In the genomic region with DNA sequence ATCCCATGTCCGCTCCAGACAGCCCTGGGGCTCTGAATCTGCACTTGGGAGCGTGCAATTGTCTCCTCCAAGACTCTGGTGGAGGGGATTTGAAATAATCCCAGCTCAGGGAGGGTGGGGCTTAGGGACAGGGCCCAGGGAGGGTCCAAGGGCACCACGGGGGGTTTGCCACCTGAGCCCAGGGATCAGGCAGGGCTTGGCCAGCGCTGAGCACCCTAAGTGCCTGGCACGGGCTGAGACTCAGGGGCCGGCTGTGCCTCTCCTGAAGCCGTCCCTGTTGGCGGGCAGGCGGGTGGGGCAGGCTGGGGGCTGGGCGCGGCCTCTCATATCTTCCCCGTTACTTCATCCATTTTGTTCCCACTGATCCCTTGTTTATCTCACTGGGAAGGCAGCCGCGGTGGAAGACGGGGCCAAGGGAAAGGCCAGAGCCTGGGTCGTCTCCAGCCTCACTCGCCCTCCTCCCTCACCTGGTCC, we compare ENCODE assay signal across 22 cellular contexts. TPM values are rescaled to one million over a fixed set of nuclear protein-coding genes. Genes with fewer than 3 reads are reported as not detected.
DNase-seq lines count a peak whose midpoint lies in the region; ATAC-seq, FAIRE-seq and TF ChIP-seq lines count a peak whose summit lies in the region.
"Had no signal": no experiment of that assay in that cellular context is flagged by ENCODE, and none has a peak within 500 bp of the region (broad histone marks: within the 10 kb centered on the region; RNA-seq: fewer than 3 reads in every experiment).

No MANE protein-coding gene starts in this region.

- H4K20me1 ChIP-seq in GM23338 (replicated peaks; ENCODE audit: insufficient read depth) (no peaks in the 10 kb centered on the region), smooth muscle cell (ENCODE audit: low read depth) (no peaks in the 10 kb centered on the region)

- H3K4me3 Mint-ChIP-seq in GM23338 = no peak overlapping the region
- H3K4me3 Mint-ChIP-seq in activated T-cell treated with anti-CD3 and anti-CD28 coated beads, Interleukin-2, amount 50 U/mL, for 24 hours = no peak overlapping the region
- H3K4me3 Mint-ChIP-seq: stimulated activated naive B cell treated with anti-CD40 and anti-IgM and Interleukin-4, amounts not matched to agents 10 μg/mL and 1 μg/mL and 100 μg/mL, for 72 hours; T-cell had no signal

- H3K27me3 ChIP-seq in GM23338 (ENCODE audit: insufficient read depth) = no peaks in the 10 kb centered on the region
- H3K27me3 ChIP-seq in lower lobe of right lung (ENCODE audit: low read depth) = no peaks in the 10 kb centered on the region
- H3K27me3 ChIP-seq in small intestine (ENCODE audit: control insufficient read depth in 2 of 2, insufficient read depth in 2 of 2, low read length in 2 of 2) = no peaks in the 10 kb centered on the region
- H3K27me3 ChIP-seq in smooth muscle cell (ENCODE audit: low read depth) = peaks cover 10% of the 10 kb centered on the region

- no peaks in the 10 kb centered on the region for H3K9me2 ChIP-seq in GM23338 (ENCODE audit: insufficient read depth)

- no peak overlapping the region for H3K4me2 ChIP-seq in GM23338
- H3K4me2 ChIP-seq in smooth muscle cell = no peak overlapping the region

- ATAC-seq in GM23338 (peak; percentile 20), esophagus mucosa (peak; percentile 29), lower lobe of right lung (peak; percentile 26 to 46), HG03442 (IDR thresholded peaks at IDR 0.05; ENCODE audit: unreplicated experiment) (no peak), HG02642 (IDR thresholded peaks at IDR 0.05; ENCODE audit: poor library complexity, unreplicated experiment) (no peak)
- ATAC-seq: stimulated activated naive B cell treated with anti-CD40 and anti-IgM and Interleukin-4, amounts not matched to agents 10 μg/mL and 1 μg/mL and 100 μg/mL, for 72 hours; T-cell had no signal

- intact Hi-C loops in lower lobe of right lung (cut with DNase I) = no loop called here

- no peak overlapping the region for H3K9ac ChIP-seq in smooth muscle cell (ENCODE audit: low read depth)

- FAIRE-seq in small intestine (lab: Jason Lieb, UNC) = no peak
- FAIRE-seq: astrocyte, endothelial cell of umbilical vein, G401.6, islet of Langerhans had no signal

- H3K4me3 ChIP-seq in GM23338 (no peak overlapping the region), lower lobe of right lung (no peak overlapping the region), small intestine (ENCODE audit: low read depth in 1 of 2, low read length in 2 of 2) (no peak overlapping the region), smooth muscle cell (no peak overlapping the region)
- H3K4me3 ChIP-seq: HAP-1 had no signal

- H3K27ac Mint-ChIP-seq in GM23338 = no peak overlapping the region
- H3K27ac Mint-ChIP-seq in activated T-cell treated with anti-CD3 and anti-CD28 coated beads, Interleukin-2, amount 50 U/mL, for 24 hours = no peak overlapping the region
- H3K27ac Mint-ChIP-seq: stimulated activated naive B cell treated with anti-CD40 and anti-IgM and Interleukin-4, amounts not matched to agents 10 μg/mL and 1 μg/mL and 100 μg/mL, for 72 hours; T-cell had no signal

- H3K27me3 Mint-ChIP-seq in GM23338 (ENCODE audit: insufficient read depth, low read depth, poor library complexity) = peaks cover 4% of the 10 kb centered on the region
- H3K27me3 Mint-ChIP-seq in activated T-cell treated with anti-CD3 and anti-CD28 coated beads, Interleukin-2, amount 50 U/mL, for 24 hours = no peaks in the 10 kb centered on the region

- H3F3A ChIP-seq in GM23338 (replicated peaks; ENCODE audit: low read depth) (no peaks in the 10 kb centered on the region), smooth muscle cell (ENCODE audit: low read depth) (no peaks in the 10 kb centered on the region)

- DNase-seq in GM23338 (ENCODE audit: low spot score) (no peak), lower lobe of right lung (no peak), small intestine (peak; percentile 25), smooth muscle cell (lab: John Stamatoyannopoulos, UW; ENCODE audit: unreplicated experiment) (no peak)
- DNase-seq in activated T-cell treated with anti-CD3 and anti-CD28 coated beads, Interleukin-2, amount 50 U/mL, for 24 hours = no peak
- DNase-seq: activated effector memory CD4-positive, alpha-beta T cell treated with Interleukin-2 at 50 U/mL for 16 hours; NCI-H1436 treated with DMSO at 0.1 percent for 48 hours; NK-92 treated with Interleukin-12 subunit alpha and Interleukin-12 subunit beta, amount 100 ng/mL, for 24 hours; occipital lobe; RPMI8226; stimulated activated CD4-positive, alpha-beta T cell treated with anti-CD3 and anti-CD28 coated beads, Interleukin-12 subunit alpha, Interleukin-12 subunit beta, amount 100 ng/mL, for 4 hours; stimulated activated naive B cell treated with anti-CD40 and anti-IgM and Interleukin-4, amounts not matched to agents 10 μg/mL and 1 μg/mL and 100 μg/mL, for 72 hours; T-cell had no signal

- TF ChIP-seq CTCF in GM23338 (conservative IDR thresholded peaks at IDR 0.05; ENCODE audit: low read depth in 2 of 2) (no peak), lower lobe of right lung (IDR thresholded peaks at IDR 0.05) (no peak), smooth muscle cell (IDR thresholded peaks at IDR 0.05; ENCODE audit: borderline replicate concordance, insufficient read depth, poor library complexity, severe bottlenecking) (no peak)

- H3K36me3 Mint-ChIP-seq in GM23338 (ENCODE audit: low read depth) = no peaks in the 10 kb centered on the region
- H3K36me3 Mint-ChIP-seq in activated T-cell treated with anti-CD3 and anti-CD28 coated beads, Interleukin-2, amount 50 U/mL, for 24 hours (ENCODE audit: low read depth) = no peaks in the 10 kb centered on the region
- H3K36me3 Mint-ChIP-seq: stimulated activated naive B cell treated with anti-CD40 and anti-IgM and Interleukin-4, amounts not matched to agents 10 μg/mL and 1 μg/mL and 100 μg/mL, for 72 hours; T-cell had no signal

- H2AFZ ChIP-seq in GM23338 (no peak overlapping the region), smooth muscle cell (ENCODE audit: low read depth) (no peak overlapping the region)

- WGBS in small intestine, 3 donors = 15 to 51% (median 45%) methylated on average over 14 to 17 of the region's 17 CpGs
- WGBS in smooth muscle cell (ENCODE audit: low lambda C conversion rate) = 55% methylated on average over 16 of the region's 17 CpGs

- no peaks in the 10 kb centered on the region; the same call in 2 of the 3 replicates for H3K4me1 Mint-ChIP-seq in GM23338
- H3K4me1 Mint-ChIP-seq in activated T-cell treated with anti-CD3 and anti-CD28 coated beads, Interleukin-2, amount 50 U/mL, for 24 hours (ENCODE audit: low read depth) = no peaks in the 10 kb centered on the region
- H3K4me1 Mint-ChIP-seq: stimulated activated naive B cell treated with anti-CD40 and anti-IgM and Interleukin-4, amounts not matched to agents 10 μg/mL and 1 μg/mL and 100 μg/mL, for 72 hours; T-cell had no signal

- H3K9me3 Mint-ChIP-seq in GM23338 = no peaks in the 10 kb centered on the region
- H3K9me3 Mint-ChIP-seq in activated T-cell treated with anti-CD3 and anti-CD28 coated beads, Interleukin-2, amount 50 U/mL, for 24 hours = no peaks in the 10 kb centered on the region
- H3K9me3 Mint-ChIP-seq: stimulated activated naive B cell treated with anti-CD40 and anti-IgM and Interleukin-4, amounts not matched to agents 10 μg/mL and 1 μg/mL and 100 μg/mL, for 72 hours; T-cell had no signal

- H3K4me1 ChIP-seq in GM23338 (ENCODE audit: insufficient read depth) (no peaks in the 10 kb centered on the region), lower lobe of right lung (no peaks in the 10 kb centered on the region), small intestine (ENCODE audit: control insufficient read depth in 2 of 2, insufficient read depth in 1 of 2, low read depth in 1 of 2, low read length in 1 of 2) (no peaks in the 10 kb centered on the region), smooth muscle cell (ENCODE audit: low read depth) (no peaks in the 10 kb centered on the region)
- H3K4me1 ChIP-seq: HAP-1 had no signal

- H3K9me3 ChIP-seq in lower lobe of right lung = no peaks in the 10 kb centered on the region
- H3K9me3 ChIP-seq in small intestine (ENCODE audit: control insufficient read depth, low read depth) = no peaks in the 10 kb centered on the region
- no peaks in the 10 kb centered on the region for H3K9me3 ChIP-seq in smooth muscle cell (replicated peaks; ENCODE audit: low read depth)
- H3K9me3 ChIP-seq: HAP-1 had no signal

- H3K79me2 ChIP-seq in GM23338 (replicated peaks; ENCODE audit: insufficient read depth) (no peaks in the 10 kb centered on the region), smooth muscle cell (ENCODE audit: low read depth) (no peaks in the 10 kb centered on the region)

- H3K36me3 ChIP-seq in GM23338 (ENCODE audit: insufficient read depth) (no peaks in the 10 kb centered on the region), lower lobe of right lung (no peaks in the 10 kb centered on the region), small intestine (ENCODE audit: control insufficient read depth in 2 of 2, insufficient read depth in 2 of 2, low read length in 2 of 2) (no peaks in the 10 kb centered on the region), smooth muscle cell (ENCODE audit: low read depth) (no peaks in the 10 kb centered on the region)
- H3K36me3 ChIP-seq: HAP-1 had no signal

- H3K27ac ChIP-seq in GM23338 (ENCODE audit: low read depth) (no peak overlapping the region), lower lobe of right lung (peak overlapping the region; percentile 33), small intestine (ENCODE audit: low read depth in 1 of 2, low read length in 1 of 2) (no peak overlapping the region), smooth muscle cell (ENCODE audit: low read depth) (no peak overlapping the region)
- H3K27ac ChIP-seq: VCaP had no signal

TF ChIP-seq in GM23338, 12 proteins besides CTCF, POLR2A, EP300 and RAD21 (continues in another document):
- no peak for TF ChIP-seq CREB1 (CRISPR knock-in tag; IDR thresholded peaks at IDR 0.05; ENCODE audit: low read depth)
- TF ChIP-seq, protein P1, sequence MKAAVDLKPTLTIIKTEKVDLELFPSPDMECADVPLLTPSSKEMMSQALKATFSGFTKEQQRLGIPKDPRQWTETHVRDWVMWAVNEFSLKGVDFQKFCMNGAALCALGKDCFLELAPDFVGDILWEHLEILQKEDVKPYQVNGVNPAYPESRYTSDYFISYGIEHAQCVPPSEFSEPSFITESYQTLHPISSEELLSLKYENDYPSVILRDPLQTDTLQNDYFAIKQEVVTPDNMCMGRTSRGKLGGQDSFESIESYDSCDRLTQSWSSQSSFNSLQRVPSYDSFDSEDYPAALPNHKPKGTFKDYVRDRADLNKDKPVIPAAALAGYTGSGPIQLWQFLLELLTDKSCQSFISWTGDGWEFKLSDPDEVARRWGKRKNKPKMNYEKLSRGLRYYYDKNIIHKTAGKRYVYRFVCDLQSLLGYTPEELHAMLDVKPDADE (IDR thresholded peaks at IDR 0.05) = no peak
- no peak for TF ChIP-seq EZH2 (IDR thresholded peaks at IDR 0.05; ENCODE audit: low read depth, unreplicated experiment)

RNA-seq across cellular contexts. Expression of gene ELN, which starts 41.8 kb away (rescaled TPM):
- 4.0 and 5.6 TPM in 2 replicates for total RNA-seq in GM23338 (2014; rRNA removed; shearing (Covaris generic))
- polyA plus RNA-seq in GM23338 (2016; fragmentation: Nextera tagmentation; extraction: Ambion mirVana) = 1.1 TPM in 2 replicates
- total RNA-seq in esophagus mucosa = 4.9 TPM
- 83.3 TPM for total RNA-seq in lower lobe of right lung
- polyA plus RNA-seq in small intestine = 10 to 100 TPM in 1 of 3 donors, 1 to 10 TPM in 2; 1.3 to 87.5 (median 1.6) TPM
- 0.13 and 1.1 TPM in 2 replicates for total RNA-seq in smooth muscle cell
- 0.21 TPM in 1 of 2 replicates, not detected in the other for polyA plus RNA-seq in smooth muscle cell

Comparison
In these comparisons a context has a peak if more than half of its experiments do, and no peak if none do; other contexts are left out.
1. ATAC-seq: peak in GM23338 (single experiment), esophagus mucosa (single experiment) and lower lobe of right lung (2 of 2); none in HG03442 (single experiment) and HG02642 (single experiment).
2. RNA of gene ELN, which starts 41.8 kb away (total RNA-seq): 83.3 TPM in lower lobe of right lung (single experiment); 4.0 to 5.6 TPM in GM23338, 4.9 TPM in esophagus mucosa (single experiment) and 0.13 to 1.1 TPM in smooth muscle cell; every median in the first group is over 10 times any median in the second.